9 cellular contexts compared by ENCODE assay signal in the genomic region with DNA sequence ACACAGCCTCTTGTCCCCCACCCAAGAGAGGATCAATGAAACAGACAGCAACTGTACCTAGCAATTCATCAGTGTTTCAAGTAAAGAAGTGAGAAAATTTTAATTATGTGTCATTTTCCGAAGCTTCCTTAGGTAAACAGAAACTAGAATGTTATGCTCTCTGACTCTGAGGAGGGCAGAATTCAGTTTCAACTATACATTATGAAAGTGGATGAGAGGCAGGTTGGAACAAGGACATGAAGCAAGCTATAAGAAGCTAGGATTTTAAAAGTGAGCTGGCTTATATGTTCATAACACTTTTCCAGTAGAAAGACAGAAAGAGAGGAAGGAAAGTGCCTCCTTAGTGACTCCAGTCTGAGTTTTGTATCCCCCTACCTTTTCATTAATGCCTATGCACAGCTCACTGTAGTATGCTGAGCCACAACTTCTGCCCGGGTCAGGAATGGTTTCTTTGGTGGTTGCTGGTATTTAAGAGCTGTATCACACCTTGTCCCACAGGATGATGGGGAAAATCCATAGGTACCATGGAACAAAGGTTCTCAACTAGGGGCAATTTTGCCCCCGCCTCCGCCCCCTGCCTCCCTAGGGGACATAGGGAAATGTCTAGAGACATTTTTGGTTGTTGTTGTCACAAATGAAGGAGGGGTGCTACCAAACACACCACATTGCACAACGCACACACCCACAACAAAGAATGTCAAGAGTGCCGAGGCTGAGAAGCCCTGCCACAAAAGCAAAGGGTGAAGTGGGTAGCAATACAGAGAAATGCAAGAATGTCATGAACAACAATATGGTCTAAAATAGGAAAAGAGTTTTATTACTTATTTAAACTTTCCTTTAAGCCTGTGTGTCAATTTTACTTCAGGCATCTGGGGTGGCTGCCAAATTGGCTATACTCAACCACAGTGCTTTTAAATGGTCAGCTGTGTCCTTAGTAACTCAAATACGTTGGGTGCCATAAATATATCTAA.
DNase-seq lines count a peak whose midpoint lies in the region; ATAC-seq, FAIRE-seq and TF ChIP-seq lines count a peak whose summit lies in the region.
"Had no signal": no experiment of that assay in that cellular context is flagged by ENCODE, and none has a peak within 500 bp of the region (broad histone marks: within the 10 kb centered on the region; RNA-seq: fewer than 3 reads in every experiment).

No MANE protein-coding gene starts in this region.

- intact Hi-C loops in kidney (cut with DNase I) (no loop called here), head of caudate nucleus (cut with DNase I) (no loop called here)

- peaks cover 7 to 14% of the 10 kb centered on the region in 2 donors for H3K4me1 ChIP-seq in kidney (ENCODE audit: control insufficient read depth in 1 of 2, insufficient read depth in 1 of 2, low read depth in 1 of 2, low read length in 2 of 2)

- H3K9me3 ChIP-seq in kidney (ENCODE audit: control insufficient read depth in 1 of 2, low read length in 2 of 2) = no peaks in the 10 kb centered on the region

- TF ChIP-seq CTCF in GM10266 (IDR thresholded peaks at IDR 0.05; ENCODE audit: control insufficient read depth, insufficient read depth, low read depth, missing control alignments) = no peak
- TF ChIP-seq CTCF in LNCaP clone FGC (IDR thresholded peaks at IDR 0.05; ENCODE audit: control insufficient read depth, extremely low read depth, insufficient read depth) = no peak
- no peak for TF ChIP-seq CTCF in kidney (IDR thresholded peaks at IDR 0.05; ENCODE audit: borderline replicate concordance, extremely low read depth, insufficient read depth)

- H3K9ac ChIP-seq in kidney (ENCODE audit: low read length in 2 of 2) = no peak overlapping the region

- DNase-seq in GM10266 (ENCODE audit: extremely low spot score) (peak; percentile 38), LNCaP clone FGC (ENCODE audit: low read depth) (peak; percentile 73), kidney tubule cell (ENCODE audit: low spot score) (peak; percentile 6), kidney (no peak), NCI-H2107 (lab: John Stamatoyannopoulos, UW) (no peak), D341Med (ENCODE audit: low spot score) (no peak), head of caudate nucleus (no peak)

- no peaks in the 10 kb centered on the region for H3K36me3 ChIP-seq in kidney (ENCODE audit: control insufficient read depth in 1 of 2, insufficient read depth in 2 of 2, low read length in 2 of 2)

- peak overlapping the region in 1 of 2 donors; percentile 2 for H3K27ac ChIP-seq in kidney (ENCODE audit: low read depth in 2 of 2, low read length in 2 of 2)

- peak; percentile 83 for ATAC-seq in GM21529 (IDR thresholded peaks at IDR 0.05; ENCODE audit: unreplicated experiment)

- FAIRE-seq in kidney (lab: Jason Lieb, UNC) = no peak
- FAIRE-seq: H1 had no signal

- H3K4me3 ChIP-seq in LNCaP clone FGC (ENCODE audit: low read depth, low read length) = no peak overlapping the region
- no peak overlapping the region for H3K4me3 ChIP-seq in kidney (ENCODE audit: low read length in 2 of 2)

Comparison
In these comparisons a context has a peak if more than half of its experiments do, and no peak if none do; other contexts are left out.
1. DNase-seq: peak in GM10266 (single experiment), LNCaP clone FGC (single experiment) and kidney tubule cell (single experiment); none in kidney (single experiment), NCI-H2107 (single experiment), D341Med (single experiment) and head of caudate nucleus (0 of 42).